Comparison of ENCODE assay signal across 22 cellular contexts in the genomic region with DNA sequence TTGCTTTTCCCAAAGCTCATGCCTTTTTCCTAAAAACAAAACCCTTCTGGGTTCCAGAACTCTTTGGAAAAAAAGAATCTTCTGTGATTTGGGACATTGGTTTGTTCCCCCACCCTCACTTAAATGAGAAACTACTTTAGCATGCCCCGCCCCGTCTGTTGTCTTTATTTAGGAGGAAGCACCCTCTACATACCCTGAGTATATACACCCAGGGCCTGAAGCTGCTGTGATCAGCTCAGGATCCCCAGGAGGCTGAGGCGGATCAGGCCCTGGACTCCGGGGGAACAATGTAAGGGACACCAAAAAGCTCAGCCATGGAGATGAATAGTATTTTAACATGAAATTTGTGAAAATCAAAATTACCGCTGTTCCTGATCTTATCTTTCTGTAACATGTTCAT. TPM values are rescaled to one million over a fixed set of nuclear protein-coding genes. Genes with fewer than 3 reads are reported as not detected.
"Had no signal": no experiment of that assay in that cellular context is flagged by ENCODE, and none has a peak within 500 bp of the region (broad histone marks: within the 10 kb centered on the region; RNA-seq: fewer than 3 reads in every experiment).

No MANE protein-coding gene starts in this region.

- H3K27ac ChIP-seq: cardiac muscle cell, left lung, neutrophil, parathyroid adenoma, right atrium auricular region, testis had no signal

- H3K4me1 ChIP-seq: left lung, parathyroid adenoma, right atrium auricular region, testis had no signal

- H3K9me3 ChIP-seq: left lung, mucosa of descending colon, neutrophil, right atrium auricular region, testis had no signal

- H3K36me3 ChIP-seq: cardiac muscle cell, left lung, neutrophil, right atrium auricular region had no signal

- H3K4me3 ChIP-seq: cardiac muscle cell, left lung, right atrium auricular region, testis had no signal

- DNase-seq: activated B cell treated with CpG ODN at 0.5 μM for 24 hours; activated CD4-positive, alpha-beta T cell treated with anti-CD3 and anti-CD28 coated beads for 48 hours; activated CD8-positive, alpha-beta T cell treated with anti-CD3 and anti-CD28 coated beads for 36 hours; activated effector memory CD4-positive, alpha-beta T cell treated with Interleukin-2 at 50 U/mL for 16 hours; activated naive CD4-positive, alpha-beta T cell treated with anti-CD3 and anti-CD28 coated beads, Interleukin-2, amount 50 U/mL, for 16 hours; activated T-cell treated with anti-CD3 and anti-CD28 coated beads, Interleukin-2, amount 50 U/mL, for 4 hours; erythroblast; hippocampal formation; kidney; left lung; natural killer cell; small intestine; stimulated activated CD4-positive, alpha-beta T cell treated with anti-CD3 and anti-CD28 coated beads, Interleukin-4, amount 100 ng/mL, for 4 hours; stimulated activated CD8-positive, alpha-beta memory T cell treated with anti-CD3 and anti-CD28 coated beads, Interleukin-4, amount 100 ng/mL, for 48 hours; T-helper 17 cell; testis had no signal

- H3K9ac ChIP-seq: parathyroid adenoma had no signal

- H3K27me3 ChIP-seq: cardiac muscle cell, neutrophil, right atrium auricular region, testis had no signal

- ATAC-seq: activated CD8-positive, alpha-beta T cell treated with anti-CD3 and anti-CD28 coated beads for 36 hours; activated T-cell treated with anti-CD3 and anti-CD28 coated beads, Interleukin-2, amount 50 U/mL, for 4 hours; left lung; natural killer cell; T-helper 17 cell had no signal

RNA-seq across cellular contexts. Expression of a gene that starts 1.4 kb away (rescaled TPM):
- total RNA-seq: cardiac muscle cell, glomerular endothelial cell, right atrium auricular region had no signal
- polyA plus RNA-seq: cardiac muscle cell had no signal
